In the genomic region with DNA sequence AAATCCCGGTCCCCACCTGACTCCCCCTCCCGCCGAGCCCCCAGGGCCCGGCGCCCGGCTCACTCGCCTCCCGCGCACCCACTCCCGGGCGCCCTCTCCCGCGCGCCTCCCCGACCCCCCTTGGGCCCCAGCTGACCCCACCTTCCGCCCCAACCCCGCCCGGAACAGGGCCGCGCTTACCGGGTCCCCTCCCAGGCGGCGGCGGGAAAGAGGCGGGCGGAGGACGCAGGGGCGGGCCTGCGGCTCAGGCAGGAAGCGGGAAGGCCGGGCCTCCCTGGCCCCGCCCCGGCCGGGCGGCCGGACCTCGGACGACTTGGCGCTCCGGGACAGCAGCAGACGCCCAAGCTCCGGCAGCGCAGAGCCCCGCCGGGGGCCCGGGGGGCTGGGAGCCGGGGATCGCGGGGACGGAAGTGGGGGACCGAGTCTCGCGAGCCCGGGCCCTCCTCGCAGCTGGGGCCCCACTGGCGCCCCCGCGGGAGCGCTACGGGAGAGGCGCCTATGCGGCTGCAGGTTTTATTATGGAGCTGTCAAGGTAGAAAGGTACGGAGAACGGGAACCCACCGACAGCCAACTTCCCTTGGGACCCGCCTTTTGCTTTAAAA, we compare ENCODE assay signal across 8 cellular contexts. TPM values are rescaled to one million over a fixed set of nuclear protein-coding genes. Genes with fewer than 3 reads are reported as not detected.
DNase-seq lines count a peak whose midpoint lies in the region; ATAC-seq and TF ChIP-seq lines count a peak whose summit lies in the region.

A gene (minus strand): TSS at position 212 of the 602 bp plus-strand sequence. CDS start 15,905 bp downstream, outside the sequence.

- TF ChIP-seq CTCF in C4-2B (conservative IDR thresholded peaks at IDR 0.05) (peak; percentile 69), liver (IDR thresholded peaks at IDR 0.05; ENCODE audit: low read depth, low read length, missing input control) (peak; percentile 8)

- ATAC-seq in GM19324 (IDR thresholded peaks at IDR 0.05; ENCODE audit: low FRiP score, unreplicated experiment) (peak; percentile 96), HG03457 (IDR thresholded peaks at IDR 0.05; ENCODE audit: unreplicated experiment) (peak; percentile 90)

- H3K9me3 ChIP-seq in liver (ENCODE audit: control insufficient read depth in 4 of 4, low read length in 3 of 4): no peaks in the 10 kb centered on the region

- under 1% methylated on average over 66 of the region's 66 CpGs for WGBS in liver

- peak within 1 kb of the TSS; percentile 49 for H3K9ac ChIP-seq in liver (ENCODE audit: low read depth in 1 of 2, low read length in 2 of 2)

- DNase-seq in NCI-H524 treated with DMSO at 0.1 percent for 48 hours (lab: John Stamatoyannopoulos, UW): peak; percentile 55
- peak; percentile 65 to 81 for DNase-seq in activated CD4-positive, alpha-beta T cell treated with anti-CD3 and anti-CD28 coated beads, Interleukin-2, amount 50 U/mL, for 24 hours (ENCODE audit: low read depth in 1 of 2, low spot score in 1 of 2)
- DNase-seq in dermis blood vessel endothelial cell: peak; percentile 75
- DNase-seq in stimulated activated CD4-positive, alpha-beta T cell treated with anti-CD3 and anti-CD28 coated beads, Interleukin-4, amount 100 ng/mL, for 1 hour: peak; percentile 88

- H3K27me3 ChIP-seq in liver (ENCODE audit: control insufficient read depth in 4 of 4, insufficient read depth in 4 of 4, low read length in 3 of 4): no peaks in the 10 kb centered on the region

- H3K4me3 ChIP-seq in liver (ENCODE audit: low read depth in 1 of 3, low read length in 3 of 3): peak within 1 kb of the TSS; percentile 27 to 99 (median 78)

- peak in 1 of 2 donors; percentile 6 for TF ChIP-seq RAD21 in liver (IDR thresholded peaks at IDR 0.05)

- H3K36me3 ChIP-seq in liver (ENCODE audit: control insufficient read depth in 4 of 4, insufficient read depth in 3 of 4, low read depth in 1 of 4, low read length in 3 of 4): no peaks in the 10 kb centered on the region

- H3K27ac ChIP-seq in C4-2B (peak within 1 kb of the TSS; percentile 76), liver (ENCODE audit: low read depth in 1 of 2, low read length in 2 of 2) (peak within 1 kb of the TSS; percentile 53 to 63)

- peaks cover 0 to 12% (median 4%) of the 10 kb centered on the region in 4 donors for H3K4me1 ChIP-seq in liver (ENCODE audit: control insufficient read depth in 4 of 4, insufficient read depth in 4 of 4, low read length in 3 of 4)

TF ChIP-seq in liver, 16 proteins besides CTCF, POLR2A, EP300 and RAD21:
- TF ChIP-seq, protein P1, sequence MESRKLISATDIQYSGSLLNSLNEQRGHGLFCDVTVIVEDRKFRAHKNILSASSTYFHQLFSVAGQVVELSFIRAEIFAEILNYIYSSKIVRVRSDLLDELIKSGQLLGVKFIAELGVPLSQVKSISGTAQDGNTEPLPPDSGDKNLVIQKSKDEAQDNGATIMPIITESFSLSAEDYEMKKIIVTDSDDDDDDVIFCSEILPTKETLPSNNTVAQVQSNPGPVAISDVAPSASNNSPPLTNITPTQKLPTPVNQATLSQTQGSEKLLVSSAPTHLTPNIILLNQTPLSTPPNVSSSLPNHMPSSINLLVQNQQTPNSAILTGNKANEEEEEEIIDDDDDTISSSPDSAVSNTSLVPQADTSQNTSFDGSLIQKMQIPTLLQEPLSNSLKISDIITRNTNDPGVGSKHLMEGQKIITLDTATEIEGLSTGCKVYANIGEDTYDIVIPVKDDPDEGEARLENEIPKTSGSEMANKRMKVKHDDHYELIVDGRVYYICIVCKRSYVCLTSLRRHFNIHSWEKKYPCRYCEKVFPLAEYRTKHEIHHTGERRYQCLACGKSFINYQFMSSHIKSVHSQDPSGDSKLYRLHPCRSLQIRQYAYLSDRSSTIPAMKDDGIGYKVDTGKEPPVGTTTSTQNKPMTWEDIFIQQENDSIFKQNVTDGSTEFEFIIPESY (IDR thresholded peaks at IDR 0.05): no peak
- TF ChIP-seq SP1 (IDR thresholded peaks at IDR 0.05) (peak; percentile 4), RXRA (IDR thresholded peaks at IDR 0.05) (no peak), GABPA (IDR thresholded peaks at IDR 0.05 in 1 of 2, conservative IDR thresholded peaks at IDR 0.05 in 1 of 2) (peak in 1 of 2 donors; percentile 46)

RNA-seq across cellular contexts. Expression of the gene that starts here (rescaled TPM):
- total RNA-seq in dermis blood vessel endothelial cell (88.0 and 98.2 TPM in 2 replicates), liver (10 to 100 TPM; 14.2 to 19.8 TPM)
- 10 to 100 TPM in 1 of 2 donors, 1 to 10 TPM in 1; 9.3 to 11.2 TPM for polyA plus RNA-seq in liver

Comparison
In these comparisons a context has a peak if more than half of its experiments do, and no peak if none do; other contexts are left out.
1. Peak in every context shown above with its lines: DNase-seq, ATAC-seq, H3K4me3 ChIP-seq and H3K27ac ChIP-seq.